In genomic region chr3:59001675-59002074, GRCh38 we compare ENCODE assay signal across 16 cellular contexts.
"Had no signal": no experiment of that assay in that cellular context is flagged by ENCODE, and none has a peak within 500 bp of the region (broad histone marks: within the 10 kb centered on the region; RNA-seq: fewer than 3 reads in every experiment).

No MANE protein-coding gene starts in this region.

- DNase-seq: activated CD4-positive, alpha-beta T cell treated with anti-CD3 and anti-CD28 coated beads for 48 hours; activated CD8-positive, alpha-beta T cell treated with anti-CD3 and anti-CD28 coated beads, Interleukin-2, amount 10 ng/mL, durations not matched to agents 7 days and 5 days; activated naive CD4-positive, alpha-beta T cell treated with anti-CD3 and anti-CD28 coated beads, Interleukin-2, amount 10 ng/mL, durations not matched to agents 7 days and 5 days; effector CD4-positive, alpha-beta T cell; heart left ventricle; mammary epithelial cell; natural killer cell; nucleus accumbens; right cardiac atrium; small intestine; thyroid gland had no signal

- ATAC-seq: activated CD8-positive, alpha-beta T cell treated with anti-CD3 and anti-CD28 coated beads, Interleukin-2, amount 10 ng/mL, durations not matched to agents 7 days and 5 days; heart left ventricle; natural killer cell; right cardiac atrium; WTC11 had no signal

- H3K4me1 Mint-ChIP-seq: activated naive CD4-positive, alpha-beta T cell treated with anti-CD3 and anti-CD28 coated beads, Interleukin-2, amount 10 ng/mL, durations not matched to agents 7 days and 5 days; natural killer cell had no signal

- H3K9me3 Mint-ChIP-seq: activated naive CD4-positive, alpha-beta T cell treated with anti-CD3 and anti-CD28 coated beads, Interleukin-2, amount 10 ng/mL, durations not matched to agents 7 days and 5 days; activated T-helper 1 cell treated with anti-CD3 and anti-CD28 coated beads, Interleukin-12 subunit alpha, Interleukin-12 subunit beta, Interleukin-2, Interleukin-4 antibody, amounts not matched to agents 30 ng/mL and 10 ng/mL and 1 ng/mL, durations not matched to agents 14 hours and 24 hours and 36 hours; natural killer cell had no signal

- H3K27ac Mint-ChIP-seq: activated CD8-positive, alpha-beta T cell treated with anti-CD3 and anti-CD28 coated beads, Interleukin-2, amount 10 ng/mL, durations not matched to agents 7 days and 5 days; activated naive CD4-positive, alpha-beta T cell treated with anti-CD3 and anti-CD28 coated beads, Interleukin-2, amount 10 ng/mL, durations not matched to agents 7 days and 5 days; activated T-helper 1 cell treated with anti-CD3 and anti-CD28 coated beads, Interleukin-12 subunit alpha, Interleukin-12 subunit beta, Interleukin-2, Interleukin-4 antibody, amounts not matched to agents 30 ng/mL and 10 ng/mL and 1 ng/mL, durations not matched to agents 14 hours and 24 hours and 36 hours; natural killer cell; progenitor cell of endocrine pancreas; WTC11 had no signal

- H3K4me3 Mint-ChIP-seq: activated CD8-positive, alpha-beta T cell treated with anti-CD3 and anti-CD28 coated beads, Interleukin-2, amount 10 ng/mL, durations not matched to agents 7 days and 5 days; activated naive CD4-positive, alpha-beta T cell treated with anti-CD3 and anti-CD28 coated beads, Interleukin-2, amount 10 ng/mL, durations not matched to agents 7 days and 5 days; activated T-helper 1 cell treated with anti-CD3 and anti-CD28 coated beads, Interleukin-12 subunit alpha, Interleukin-12 subunit beta, Interleukin-2, Interleukin-4 antibody, amounts not matched to agents 30 ng/mL and 10 ng/mL and 1 ng/mL, durations not matched to agents 14 hours and 24 hours and 36 hours; natural killer cell; WTC11 had no signal

- H3K27ac ChIP-seq: cardiac muscle cell, heart left ventricle, thyroid gland, vagina had no signal

- H3K27me3 Mint-ChIP-seq: progenitor cell of endocrine pancreas had no signal

- H3K36me3 Mint-ChIP-seq: activated naive CD4-positive, alpha-beta T cell treated with anti-CD3 and anti-CD28 coated beads, Interleukin-2, amount 10 ng/mL, durations not matched to agents 7 days and 5 days; natural killer cell; WTC11 had no signal
